20 cellular contexts compared by ENCODE assay signal in genomic region chr20:53399592-53400335, GRCh38.
DNase-seq lines count a peak whose midpoint lies in the region; ATAC-seq and TF ChIP-seq lines count a peak whose summit lies in the region.
"Had no signal": no experiment of that assay in that cellular context is flagged by ENCODE, and none has a peak within 500 bp of the region (broad histone marks: within the 10 kb centered on the region; RNA-seq: fewer than 3 reads in every experiment).

No MANE protein-coding gene starts in this region.

- H3K27ac ChIP-seq in RWPE2 (ENCODE audit: poor library complexity, severe bottlenecking) (no peak overlapping the region), lower lobe of right lung (no peak overlapping the region)
- H3K27ac ChIP-seq: BLaER1, skin epidermis had no signal

- TF ChIP-seq CTCF in RWPE2 (IDR thresholded peaks at IDR 0.05; ENCODE audit: poor library complexity, severe bottlenecking) (no peak), lower lobe of right lung (IDR thresholded peaks at IDR 0.05) (no peak), HFFc6 (IDR thresholded peaks at IDR 0.05) (no peak)

- H3K27ac Mint-ChIP-seq in stimulated activated naive CD8-positive, alpha-beta T cell treated with anti-CD3 and anti-CD28 coated beads, Interleukin-15, amount 100 ng/mL, for 72 hours = no peak overlapping the region
- no peak overlapping the region for H3K27ac Mint-ChIP-seq in HFFc6
- H3K27ac Mint-ChIP-seq: activated naive CD8-positive, alpha-beta T cell treated with anti-CD3 and anti-CD28 coated beads, Interleukin-2, amount 10 ng/mL, durations not matched to agents 7 days and 5 days; activated T-helper 17 cell treated with anti-CD3 and anti-CD28 coated beads, Interleukin-2, amount 50 U/mL, for 72 hours; T-helper 2 cell treated with Interferon-gamma antibody and Interleukin-4, amounts not matched to agents 5 μg/mL and 100 μg/mL, for 36 hours had no signal

- no peaks in the 10 kb centered on the region for H3K4me1 ChIP-seq in RWPE2 (ENCODE audit: insufficient read depth, poor library complexity, severe bottlenecking)
- no peaks in the 10 kb centered on the region for H3K4me1 ChIP-seq in lower lobe of right lung
- H3K4me1 ChIP-seq: BLaER1 had no signal

- H3K9me3 ChIP-seq in RWPE2 (ENCODE audit: severe bottlenecking) = no peaks in the 10 kb centered on the region
- no peaks in the 10 kb centered on the region for H3K9me3 ChIP-seq in lower lobe of right lung
- H3K9me3 ChIP-seq: BLaER1 had no signal

- peaks cover 3% of the 10 kb centered on the region for H3K27me3 ChIP-seq in RWPE2 (ENCODE audit: insufficient read depth, poor library complexity, severe bottlenecking)
- H3K27me3 ChIP-seq in lower lobe of right lung (ENCODE audit: low read depth) = no peaks in the 10 kb centered on the region
- H3K27me3 ChIP-seq: BLaER1 had no signal

- no peaks in the 10 kb centered on the region for H3K36me3 Mint-ChIP-seq in HFFc6 (ENCODE audit: low read depth)

- intact Hi-C loops in lower lobe of right lung (cut with DNase I) (no loop called here), posterior vena cava (cut with DNase I) (no loop called here)

- H3K36me3 ChIP-seq in RWPE2 (ENCODE audit: low read depth) = no peaks in the 10 kb centered on the region
- no peaks in the 10 kb centered on the region for H3K36me3 ChIP-seq in lower lobe of right lung
- H3K36me3 ChIP-seq: BLaER1 had no signal

- no peak overlapping the region for H3K4me3 Mint-ChIP-seq in stimulated activated naive CD8-positive, alpha-beta T cell treated with anti-CD3 and anti-CD28 coated beads, Interleukin-15, amount 100 ng/mL, for 72 hours
- no peak overlapping the region for H3K4me3 Mint-ChIP-seq in HFFc6
- H3K4me3 Mint-ChIP-seq: activated naive CD8-positive, alpha-beta T cell treated with anti-CD3 and anti-CD28 coated beads, Interleukin-2, amount 10 ng/mL, durations not matched to agents 7 days and 5 days; activated T-helper 17 cell treated with anti-CD3 and anti-CD28 coated beads, Interleukin-2, amount 50 U/mL, for 72 hours; T-helper 2 cell treated with Interferon-gamma antibody and Interleukin-4, amounts not matched to agents 5 μg/mL and 100 μg/mL, for 36 hours had no signal

- H3K4me3 ChIP-seq in RWPE2 (ENCODE audit: severe bottlenecking) (no peak overlapping the region), lower lobe of right lung (no peak overlapping the region)
- H3K4me3 ChIP-seq: BLaER1, skin epidermis had no signal

- DNase-seq in NCI-H1105 (lab: John Stamatoyannopoulos, UW) (peak; percentile 6), RWPE2 (ENCODE audit: low spot score) (no peak), lower lobe of right lung (peak; percentile 73), SW 1271 (lab: John Stamatoyannopoulos, UW) (no peak), 8988T (no peak), HFFc6 (no peak), posterior vena cava (ENCODE audit: low spot score) (no peak)
- no peak for DNase-seq in stimulated activated naive CD8-positive, alpha-beta T cell treated with anti-CD3 and anti-CD28 coated beads, Interleukin-15, amount 100 ng/mL, for 72 hours
- DNase-seq: activated naive CD8-positive, alpha-beta T cell treated with anti-CD3 and anti-CD28 coated beads, Interleukin-2, amount 10 ng/mL, durations not matched to agents 7 days and 5 days; dermis blood vessel endothelial cell; foreskin melanocyte; Kasumi-1; NCI-H1417 treated with DMSO at 0.1 percent for 48 hours; NCI-H2227 treated with DMSO at 0.1 percent for 48 hours; posterior cingulate gyrus; stimulated activated CD4-positive, alpha-beta T cell treated with anti-CD3 and anti-CD28 coated beads, Interleukin-4, amount 100 ng/mL, for 1 hour had no signal

- peaks cover 30% of the 10 kb centered on the region for H3K4me1 Mint-ChIP-seq in stimulated activated naive CD8-positive, alpha-beta T cell treated with anti-CD3 and anti-CD28 coated beads, Interleukin-15, amount 100 ng/mL, for 72 hours
- no peaks in the 10 kb centered on the region for H3K4me1 Mint-ChIP-seq in HFFc6 (ENCODE audit: low read depth)
- H3K4me1 Mint-ChIP-seq: activated T-helper 17 cell treated with anti-CD3 and anti-CD28 coated beads, Interleukin-2, amount 50 U/mL, for 72 hours had no signal

- no peaks in the 10 kb centered on the region for H3K27me3 Mint-ChIP-seq in stimulated activated naive CD8-positive, alpha-beta T cell treated with anti-CD3 and anti-CD28 coated beads, Interleukin-15, amount 100 ng/mL, for 72 hours
- peaks cover 3% of the 10 kb centered on the region for H3K27me3 Mint-ChIP-seq in HFFc6 (ENCODE audit: insufficient read depth)
- H3K27me3 Mint-ChIP-seq: activated naive CD8-positive, alpha-beta T cell treated with anti-CD3 and anti-CD28 coated beads, Interleukin-2, amount 10 ng/mL, durations not matched to agents 7 days and 5 days; activated T-helper 17 cell treated with anti-CD3 and anti-CD28 coated beads, Interleukin-2, amount 50 U/mL, for 72 hours had no signal

- H3K9me3 Mint-ChIP-seq in stimulated activated naive CD8-positive, alpha-beta T cell treated with anti-CD3 and anti-CD28 coated beads, Interleukin-15, amount 100 ng/mL, for 72 hours = no peaks in the 10 kb centered on the region
- peaks cover 14% of the 10 kb centered on the region; the same call in 1 of the 2 replicates for H3K9me3 Mint-ChIP-seq in HFFc6
- H3K9me3 Mint-ChIP-seq: activated T-helper 17 cell treated with anti-CD3 and anti-CD28 coated beads, Interleukin-2, amount 50 U/mL, for 72 hours; T-helper 2 cell treated with Interferon-gamma antibody and Interleukin-4, amounts not matched to agents 5 μg/mL and 100 μg/mL, for 36 hours had no signal

- ATAC-seq in RWPE2 (ENCODE audit: low read depth) (peak; percentile 59), lower lobe of right lung (peak; percentile 75 to 91)
- peak; percentile 50 for ATAC-seq in stimulated activated naive CD8-positive, alpha-beta T cell treated with anti-CD3 and anti-CD28 coated beads, Interleukin-15, amount 100 ng/mL, for 72 hours
- ATAC-seq: activated T-helper 17 cell treated with anti-CD3 and anti-CD28 coated beads, Interleukin-2, amount 50 U/mL, for 72 hours had no signal

Comparison
In these comparisons a context has a peak if more than half of its experiments do, and no peak if none do; other contexts are left out.
1. DNase-seq: peak in NCI-H1105 (single experiment) and lower lobe of right lung (single experiment); none in RWPE2 (single experiment), stimulated activated naive CD8-positive, alpha-beta T cell treated with anti-CD3 and anti-CD28 coated beads, Interleukin-15, amount 100 ng/mL, for 72 hours (0 of 2), SW 1271 (0 of 2), 8988T (single experiment), HFFc6 (single experiment) and posterior vena cava (single experiment).
2. Peak in every context shown above with its lines, with median percentiles within 50 percentile points of each other: ATAC-seq.